Comparison of ENCODE assay signal across 8 cellular contexts in the genomic region with DNA sequence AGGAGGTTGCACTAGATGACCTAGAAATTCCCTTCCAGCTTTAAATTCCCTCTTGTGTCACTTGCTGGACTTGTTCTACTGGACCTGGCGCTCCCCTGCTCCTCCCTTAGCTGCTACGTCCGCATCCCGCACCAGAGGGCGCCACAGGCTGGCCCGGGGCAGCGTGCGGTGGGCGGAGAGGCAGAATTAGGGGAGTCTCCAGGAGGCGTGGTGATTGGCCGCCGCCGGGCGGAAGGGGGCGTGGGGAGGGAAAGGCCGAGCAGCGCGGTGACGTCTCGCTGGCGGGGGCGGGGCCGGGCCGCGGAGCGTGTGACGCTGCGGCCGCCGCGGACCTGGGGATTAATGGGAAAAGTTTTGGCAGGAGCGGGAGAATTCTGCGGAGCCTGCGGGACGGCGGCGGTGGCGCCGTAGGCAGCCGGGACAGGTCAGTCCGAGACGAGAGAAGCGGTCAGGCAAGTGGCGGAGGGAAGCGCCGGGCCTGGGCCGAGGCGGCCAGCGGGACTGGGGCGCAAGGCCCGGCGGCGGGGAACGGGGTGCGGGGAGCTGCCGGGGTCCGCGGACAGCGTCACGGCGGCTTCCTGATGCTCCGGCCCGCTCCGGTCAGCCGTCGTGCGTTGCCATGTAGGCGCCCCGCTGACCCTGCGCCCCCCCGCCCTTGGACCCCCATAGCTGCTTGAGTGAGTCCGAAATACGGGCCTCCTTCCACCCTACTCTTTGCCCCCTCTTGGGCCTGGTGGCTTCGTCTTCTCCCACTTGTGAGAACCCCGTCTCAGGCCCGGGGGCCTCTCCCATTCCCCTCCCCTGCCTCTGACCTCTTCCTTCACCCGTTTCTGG. TPM values are rescaled to one million over a fixed set of nuclear protein-coding genes. Genes with fewer than 3 reads are reported as not detected.
DNase-seq lines count a peak whose midpoint lies in the region; ATAC-seq and TF ChIP-seq lines count a peak whose summit lies in the region.

PPARD (plus strand) TSS at position 301 of the 834 bp plus-strand sequence. CDS start 68,530 bp downstream, outside the sequence.

- no peak within 1 kb of the TSS for H3K4ac ChIP-seq in neuronal stem cell (ENCODE audit: low read length)

- no CpG with 5 or more reads among the region's 77 CpGs for WGBS in neuronal stem cell (ENCODE audit: extremely low coverage in 2 of 2, insufficient read length in 2 of 2, insufficient replicate concordance in 1 of 2), 2 donors

- H3K36me3 ChIP-seq in MM.1S (replicated peaks; ENCODE audit: insufficient read depth, low read length) (no peaks in the 10 kb centered on the region), neuronal stem cell (replicated peaks in 1 of 2; ENCODE audit: control insufficient read depth in 2 of 2, insufficient read depth in 2 of 2, low read length in 2 of 2) (peaks cover 0 to 25% of the 10 kb centered on the region in 2 donors)

- H2BK12ac ChIP-seq in neuronal stem cell (ENCODE audit: low read length): no peak within 1 kb of the TSS

- H2BK120ac ChIP-seq in neuronal stem cell (ENCODE audit: low read depth, low read length): peak within 1 kb of the TSS; percentile 27

- no peak within 1 kb of the TSS for H3K14ac ChIP-seq in neuronal stem cell (ENCODE audit: low read length)

- peak within 1 kb of the TSS; percentile 95 for H3K4me2 ChIP-seq in MM.1S (ENCODE audit: low read depth, low read length)
- H3K4me2 ChIP-seq in neuronal stem cell (ENCODE audit: insufficient read depth, low read length, poor library complexity, severe bottlenecking): peak within 1 kb of the TSS; percentile 92

- peak within 1 kb of the TSS; percentile 3 for H4K91ac ChIP-seq in neuronal stem cell (ENCODE audit: low read depth, low read length, poor library complexity)

- H4K8ac ChIP-seq in neuronal stem cell (ENCODE audit: low read depth, low read length): no peak within 1 kb of the TSS

- H2BK5ac ChIP-seq in neuronal stem cell (ENCODE audit: low read length): peak within 1 kb of the TSS; percentile 72

- peak within 1 kb of the TSS; percentile 84 for H3K4me3 ChIP-seq in MM.1S (ENCODE audit: low read length)
- H3K4me3 ChIP-seq in neuronal stem cell (ENCODE audit: low read length in 2 of 2): peak within 1 kb of the TSS; percentile 85 to 91

- peaks cover 6% of the 10 kb centered on the region; the same call in 1 of the 2 replicates for H3K4me1 ChIP-seq in MM.1S (ENCODE audit: low read length)
- peaks cover 13% of the 10 kb centered on the region for H3K4me1 ChIP-seq in foreskin keratinocyte
- peaks cover 0 to 2% of the 10 kb centered on the region in 2 donors for H3K4me1 ChIP-seq in neuronal stem cell (ENCODE audit: control insufficient read depth in 2 of 2, insufficient read depth in 1 of 2, low read depth in 1 of 2, low read length in 2 of 2)

- H2BK15ac ChIP-seq in neuronal stem cell (ENCODE audit: low read length): peak within 1 kb of the TSS; percentile 32

- H3K79me1 ChIP-seq in neuronal stem cell (ENCODE audit: low read depth, low read length): peaks cover 6% of the 10 kb centered on the region

- TF ChIP-seq CTCF in MM.1S (IDR thresholded peaks at IDR 0.05; ENCODE audit: low read length): peak; percentile 97
- peak; percentile 100 for TF ChIP-seq CTCF in foreskin keratinocyte (conservative IDR thresholded peaks at IDR 0.05)

- peak within 1 kb of the TSS; percentile 72 for H3K9ac ChIP-seq in MM.1S (ENCODE audit: low read length)
- H3K9ac ChIP-seq in neuronal stem cell (ENCODE audit: low read depth, low read length, poor library complexity): peak within 1 kb of the TSS; percentile 91

- H3K79me2 ChIP-seq in MM.1S (ENCODE audit: low read length): peaks cover 23% of the 10 kb centered on the region

- H3K27ac ChIP-seq in MM.1S (ENCODE audit: low read length): no peak within 1 kb of the TSS
- peak within 1 kb of the TSS; percentile 76 for H3K27ac ChIP-seq in foreskin keratinocyte
- no peak within 1 kb of the TSS for H3K27ac ChIP-seq in neuronal stem cell (replicated peaks; ENCODE audit: low read length)
- peak within 1 kb of the TSS; percentile 78 for H3K27ac ChIP-seq in substantia nigra (ENCODE audit: low read depth, low read length, poor library complexity, severe bottlenecking)

- H3K9me2 ChIP-seq in MM.1S (replicated peaks; ENCODE audit: insufficient read depth, low read length): no peaks in the 10 kb centered on the region

- no peaks in the 10 kb centered on the region; the same call in 1 of the 2 replicates for H4K20me1 ChIP-seq in MM.1S (ENCODE audit: insufficient read depth, low read length)

- H3F3A ChIP-seq in MM.1S (ENCODE audit: insufficient read depth, low read length): no peaks in the 10 kb centered on the region

- H2AFZ ChIP-seq in MM.1S (ENCODE audit: low read length): peak within 1 kb of the TSS; percentile 53
- peak within 1 kb of the TSS; percentile 94 for H2AFZ ChIP-seq in neuronal stem cell (ENCODE audit: low read length)

- no peaks in the 10 kb centered on the region for H3K27me3 ChIP-seq in MM.1S (replicated peaks; ENCODE audit: insufficient read depth, low read length)
- H3K27me3 ChIP-seq in foreskin keratinocyte: peaks cover 5% of the 10 kb centered on the region
- H3K27me3 ChIP-seq in neuronal stem cell (ENCODE audit: control insufficient read depth in 3 of 3, insufficient read depth in 3 of 3, low read depth in 1 of 3, low read length in 3 of 3): no peaks in the 10 kb centered on the region

- no peak within 1 kb of the TSS for H2AK5ac ChIP-seq in neuronal stem cell (ENCODE audit: low read depth, low read length)

- peak; percentile 94 for ATAC-seq in foreskin keratinocyte

- H3K9me3 ChIP-seq in MM.1S (replicated peaks; ENCODE audit: insufficient read depth, low read length) (no peaks in the 10 kb centered on the region), neuronal stem cell (replicated peaks in 1 of 2; ENCODE audit: control insufficient read depth in 2 of 2, insufficient read depth in 1 of 2, low read depth in 1 of 2, low read length in 2 of 2) (no peaks in the 10 kb centered on the region)

- peak within 1 kb of the TSS; percentile 97 for H3K23ac ChIP-seq in neuronal stem cell (ENCODE audit: low read depth, low read length, poor library complexity)

- DNase-seq in GF-D8 (lab: John Stamatoyannopoulos, UW) (peak; percentile 45), HCEC 1CT (peak; percentile 93), MM.1S (peak; percentile 91), SIG-M5 (lab: John Stamatoyannopoulos, UW) (peak; percentile 37), activated gamma-delta T cell treated with Interleukin-2 at 50 U/mL for 16 hours (peak; percentile 98), foreskin keratinocyte (peak; percentile 80 to 90), neuronal stem cell (ENCODE audit: low spot score) (peak; percentile 97), substantia nigra (lab: John Stamatoyannopoulos, UW) (peak; percentile 77 to 100 (median 97))

- peak within 1 kb of the TSS; percentile 94 for H3K18ac ChIP-seq in neuronal stem cell (ENCODE audit: low read length)

RNA-seq across cellular contexts. Expression of gene PPARD, which starts in this region (rescaled TPM):
- 16.9 and 18.6 TPM in 2 replicates for total RNA-seq in foreskin keratinocyte
- polyA plus RNA-seq in foreskin keratinocyte: 22.4 and 23.4 TPM in 2 replicates
- 14.9 TPM for polyA plus RNA-seq in neuronal stem cell (2013, experiment 1 of 2)
- polyA plus RNA-seq in neuronal stem cell (2013, experiment 2 of 2): 15.0 TPM

Comparison
In these comparisons a context has a peak if more than half of its experiments do, and no peak if none do; other contexts are left out.
1. DNase-seq: peak in every context shown above with its lines; median percentile 98 in activated gamma-delta T cell treated with Interleukin-2 at 50 U/mL for 16 hours; 97 in neuronal stem cell; 97 in substantia nigra; 93 in HCEC 1CT; 91 in MM.1S; 85 in foreskin keratinocyte; 45 in GF-D8; 37 in SIG-M5.
2. H3K27ac ChIP-seq: peak in foreskin keratinocyte (single experiment) and substantia nigra (single experiment); none in MM.1S (single experiment) and neuronal stem cell (single experiment).